Comparison of ENCODE assay signal across 1 cellular context in genomic region chr11:35340715-35341114, GRCh38.
TF ChIP-seq lines count a peak whose summit lies in the region.

No MANE protein-coding gene starts in this region.

TF ChIP-seq in HepG2, 621 proteins besides CTCF, POLR2A, EP300 and RAD21 (continued from another document and continues in another):
- TF ChIP-seq ZNF513 (CRISPR knock-in tag; conservative IDR thresholded peaks at IDR 0.05) (no peak), DPF2 (CRISPR knock-in tag; IDR thresholded peaks at IDR 0.05; ENCODE audit: borderline replicate concordance, low read depth) (no peak; the same call in 1 of the 2 replicates), CEBPZ (IDR thresholded peaks at IDR 0.05; ENCODE audit: low read length) (no peak), PHF5A (CRISPR knock-in tag; IDR thresholded peaks at IDR 0.05; ENCODE audit: low read depth, unreplicated experiment) (no peak), ZC3H13 (CRISPR knock-in tag; IDR thresholded peaks at IDR 0.05) (no peak), ZNF543 (CRISPR knock-in tag; IDR thresholded peaks at IDR 0.05) (no peak), ZNF281 (CRISPR knock-in tag; IDR thresholded peaks at IDR 0.05; ENCODE audit: borderline replicate concordance) (peak; percentile 13; the same call in 1 of the 2 replicates), MXI1 (IDR thresholded peaks at IDR 0.05; ENCODE audit: borderline replicate concordance, low read depth, low read length) (no peak), MIER3 (CRISPR knock-in tag; IDR thresholded peaks at IDR 0.05; ENCODE audit: borderline replicate concordance) (0 out of 2 replicates have a peak, but pooled peaks have one; percentile 36), ZBTB42 (CRISPR knock-in tag; IDR thresholded peaks at IDR 0.05) (no peak), FOXP1 (IDR thresholded peaks at IDR 0.05) (no peak), FOXP1 (CRISPR knock-in tag; IDR thresholded peaks at IDR 0.05) (peak; percentile 76), KDM1A (CRISPR knock-in tag; IDR thresholded peaks at IDR 0.05) (no peak), ELF1 (CRISPR knock-in tag; IDR thresholded peaks at IDR 0.05) (no peak), ZMYM4 (CRISPR knock-in tag; IDR thresholded peaks at IDR 0.05) (peak; percentile 66; the same call in 1 of the 2 replicates), ZNF569 (CRISPR knock-in tag; IDR thresholded peaks at IDR 0.05; ENCODE audit: borderline replicate concordance) (no peak), XRCC5 (optimal IDR thresholded peaks at IDR 0.05; ENCODE audit: low read length) (no peak), ZNF605 (CRISPR knock-in tag; IDR thresholded peaks at IDR 0.05) (no peak), ZNF333 (CRISPR knock-in tag; IDR thresholded peaks at IDR 0.05; ENCODE audit: borderline replicate concordance) (no peak), ERF (CRISPR knock-in tag; IDR thresholded peaks at IDR 0.05) (peak; percentile 60; the same call in 1 of the 2 replicates), CBX5 (CRISPR knock-in tag; IDR thresholded peaks at IDR 0.05; ENCODE audit: borderline replicate concordance) (no peak), DDIT3 (CRISPR knock-in tag; IDR thresholded peaks at IDR 0.05) (no peak), SYNCRIP (IDR thresholded peaks at IDR 0.05; ENCODE audit: insufficient read depth, low read depth, low read length) (no peak), ZNF670 (CRISPR knock-in tag; IDR thresholded peaks at IDR 0.05; ENCODE audit: borderline replicate concordance) (no peak), PAF1 (CRISPR knock-in tag; IDR thresholded peaks at IDR 0.05) (no peak), ZBTB40 (IDR thresholded peaks at IDR 0.05) (no peak), ZBTB40 (CRISPR knock-in tag; IDR thresholded peaks at IDR 0.05) (no peak), ZFP91 (CRISPR knock-in tag; IDR thresholded peaks at IDR 0.05; ENCODE audit: borderline replicate concordance) (no peak), CERS6 (CRISPR knock-in tag; IDR thresholded peaks at IDR 0.05) (no peak), SMYD3 (CRISPR knock-in tag; IDR thresholded peaks at IDR 0.05) (no peak), ATF5 (CRISPR knock-in tag; IDR thresholded peaks at IDR 0.05; ENCODE audit: low read depth) (no peak), RARG (CRISPR knock-in tag; IDR thresholded peaks at IDR 0.05; ENCODE audit: low read depth) (no peak), TBX3 (IDR thresholded peaks at IDR 0.05; ENCODE audit: borderline replicate concordance) (no peak), HNF4A (CRISPR knock-in tag; IDR thresholded peaks at IDR 0.05) (peak; percentile 84)
